ENCODE assay signal across 11 cellular contexts in the genomic region with DNA sequence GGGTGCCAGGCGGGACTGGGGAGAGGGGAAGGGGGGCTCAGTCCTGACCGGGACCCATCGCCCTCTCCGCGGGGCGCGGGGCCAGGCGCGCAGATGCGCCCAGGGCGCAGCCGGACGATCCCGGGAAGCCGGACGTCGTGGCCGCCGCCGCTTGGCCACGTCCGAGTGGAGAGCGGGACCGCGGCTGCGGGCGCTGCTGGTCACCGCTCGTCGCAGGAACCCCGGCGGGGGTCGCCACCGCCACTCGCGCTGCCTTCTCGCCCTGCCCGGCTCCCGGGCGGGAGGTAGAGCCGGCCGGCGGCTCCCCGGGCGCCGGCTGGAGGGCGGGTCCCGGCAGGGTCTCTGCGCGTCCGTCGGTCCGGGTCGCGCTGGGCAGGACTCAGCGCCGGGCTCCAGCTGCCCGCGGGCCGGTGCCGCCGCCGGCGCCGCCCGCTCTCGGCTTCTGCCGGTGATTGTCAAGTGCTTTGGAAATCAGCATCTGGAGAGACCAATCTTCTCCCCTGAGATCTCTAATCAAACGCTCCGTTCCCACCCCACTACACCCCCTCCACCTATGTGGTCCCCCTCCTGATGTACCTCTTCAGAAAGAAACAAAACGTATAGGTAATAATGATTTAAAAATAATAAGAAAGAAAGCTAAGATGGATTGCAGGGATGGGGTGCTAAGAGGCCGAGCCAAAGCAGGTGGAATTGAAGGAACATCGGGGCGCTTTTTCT.
A peak's percentile ranks its signal among the peaks of the same experiment; 100 is the strongest.
DNase-seq lines count a peak whose midpoint lies in the region; ATAC-seq, FAIRE-seq and TF ChIP-seq lines count a peak whose summit lies in the region.
"Had no signal": no experiment of that assay in that cellular context is flagged by ENCODE, and none has a peak within 500 bp of the region (broad histone marks: within the 10 kb centered on the region; RNA-seq: fewer than 3 reads in every experiment).

No MANE protein-coding gene starts in this region.

- in situ Hi-C loops in astrocyte of the cerebellum (cut with HindIII; ENCODE audit: low sequenced_read_pairs): loop anchor here (10.0 kb wide), 1 partner anchor 772 kb away; no protein-coding TSS in a partner anchor

- peaks cover 11 to 80% (median 44%) of the 10 kb centered on the region in 3 donors for H3K27me3 ChIP-seq in stomach

- FAIRE-seq in urothelium cell line (lab: Jason Lieb, UNC): no peak

- peaks cover 8 to 29% (median 15%) of the 10 kb centered on the region in 4 donors for H3K4me1 ChIP-seq in stomach

- no peaks in the 10 kb centered on the region for H3K9me3 ChIP-seq in stomach

- TF ChIP-seq POLR2A in stomach (IDR thresholded peaks at IDR 0.05): no peak

- intact Hi-C loops in stomach (cut with DNase I; ENCODE audit: low total_unique reads): no loop called here

- H3K4me3 ChIP-seq in astrocyte of the cerebellum (ENCODE audit: low read depth, low read length): peak overlapping the region; percentile 37
- H3K4me3 ChIP-seq in stomach: peak overlapping the region; percentile 40 to 44 (median 41)

- no peak for ATAC-seq in HG02571 (IDR thresholded peaks at IDR 0.05; ENCODE audit: unreplicated experiment)

- H3K36me3 ChIP-seq in stomach: no peaks in the 10 kb centered on the region

- TF ChIP-seq EP300 in stomach (IDR thresholded peaks at IDR 0.05): no peak

- 5 to 6% (median 5%) methylated on average over 30 to 74 of the region's 74 CpGs for WGBS in stomach, 5 donors

- H3K27ac ChIP-seq in stomach: peak overlapping the region in 2 of 5 donors; percentile 16 to 31

- DNase-seq in NCI-H146 (lab: John Stamatoyannopoulos, UW): peak; percentile 63
- no peak for DNase-seq in NCI-H146 treated with DMSO at 0.1 percent for 48 hours (lab: John Stamatoyannopoulos, UW; ENCODE audit: unreplicated experiment)
- DNase-seq in astrocyte of the cerebellum (ENCODE audit: low read depth): no peak
- DNase-seq in iPS-NIHi11 (ENCODE audit: low spot score): peak; percentile 29
- DNase-seq in stomach: no peak
- DNase-seq in urothelium cell line (ENCODE audit: low spot score): no peak
- DNase-seq in EL: no peak
- DNase-seq: activated B cell treated with CpG ODN at 0.5 μM for 24 hours; effector CD8-positive, alpha-beta T cell; kidney glomerular epithelial cell had no signal

- TF ChIP-seq CTCF in astrocyte of the cerebellum (IDR thresholded peaks at IDR 0.05; ENCODE audit: low read depth, low read length, missing control alignments) (no peak), stomach (IDR thresholded peaks at IDR 0.05) (no peak)

Comparison
In these comparisons a context has a peak if more than half of its experiments do, and no peak if none do; other contexts are left out.
1. DNase-seq: peak in NCI-H146 (single experiment) and iPS-NIHi11 (single experiment); none in NCI-H146 treated with DMSO at 0.1 percent for 48 hours (single experiment), astrocyte of the cerebellum (single experiment), stomach (single experiment), urothelium cell line (single experiment) and EL (single experiment).